Comparison of ENCODE assay signal across 19 cellular contexts in genomic region chr9:23603311-23603710, GRCh38.
A peak's percentile ranks its signal among the peaks of the same experiment; 100 is the strongest.
DNase-seq lines count a peak whose midpoint lies in the region; ATAC-seq and TF ChIP-seq lines count a peak whose summit lies in the region.
"Had no signal": no experiment of that assay in that cellular context is flagged by ENCODE, and none has a peak within 500 bp of the region (broad histone marks: within the 10 kb centered on the region; RNA-seq: fewer than 3 reads in every experiment).

No MANE protein-coding gene starts in this region.

- TF ChIP-seq CTCF in epithelial cell of esophagus (IDR thresholded peaks at IDR 0.05; ENCODE audit: insufficient read depth, low read depth, low read length, missing control alignments), result no peak
- no peak for TF ChIP-seq CTCF in CD8-positive, alpha-beta T cell (IDR thresholded peaks at IDR 0.05)

- no CpG with 5 or more reads among the region's 7 CpGs for WGBS in trophoblast cell (ENCODE audit: extremely low coverage, insufficient coverage, insufficient read length)

- H2AFZ ChIP-seq in trophoblast cell (ENCODE audit: insufficient read depth, low read length, poor library complexity), result no peak overlapping the region
- H2AFZ ChIP-seq: GM23338 had no signal

- H3K9ac ChIP-seq in BLaER1, result no peak overlapping the region
- no peak overlapping the region for H3K9ac ChIP-seq in trophoblast cell (ENCODE audit: low read length)

- H3K4me3 Mint-ChIP-seq in CD8-positive, alpha-beta T cell, result no peak overlapping the region
- H3K4me3 Mint-ChIP-seq: CD14-positive monocyte; CD4-positive, alpha-beta memory T cell; GM23338 had no signal

- H3K79me1 ChIP-seq in trophoblast cell (ENCODE audit: low read length), result no peaks in the 10 kb centered on the region

- H2AK5ac ChIP-seq in trophoblast cell (ENCODE audit: low read length), result no peak overlapping the region

- H4K20me1 ChIP-seq in BLaER1, result no peaks in the 10 kb centered on the region

- H3K9me3 ChIP-seq in BLaER1 (no peaks in the 10 kb centered on the region), trophoblast cell (ENCODE audit: insufficient read depth, low read depth, low read length) (no peaks in the 10 kb centered on the region)
- no peaks in the 10 kb centered on the region for H3K9me3 ChIP-seq in CD8-positive, alpha-beta T cell (ENCODE audit: low read length)
- H3K9me3 ChIP-seq: A549 had no signal

- POLR2A ChIA-PET in CD8-positive, alpha-beta T cell (lab: Charles Lee), result no interaction called here

- H4K8ac ChIP-seq in trophoblast cell (ENCODE audit: low read depth, low read length), result no peak overlapping the region

- no peak overlapping the region for H2BK12ac ChIP-seq in trophoblast cell (ENCODE audit: low read length)

- intact Hi-C loops in CD8-positive, alpha-beta T cell (cut with DNase I, micrococcal nuclease), result no loop called here

- H3K79me2 ChIP-seq in trophoblast cell (ENCODE audit: control insufficient read depth, insufficient read depth, low read length, poor library complexity), result no peaks in the 10 kb centered on the region

- peak; percentile 24 for DNase-seq in RKO (ENCODE audit: low spot score)
- DNase-seq in epithelial cell of esophagus (ENCODE audit: low read depth), result peak; percentile 50
- DNase-seq in trophoblast cell, result peak; percentile 6 to 64
- no peak for DNase-seq in cerebellum (ENCODE audit: low spot score)
- no peak for DNase-seq in CD8-positive, alpha-beta T cell
- no peak for DNase-seq in nucleus accumbens (lab: John Stamatoyannopoulos, UW)
- DNase-seq: AML-193; Calu3; CD4-positive, alpha-beta memory T cell; DMS79 treated with DMSO at 0.1 percent for 48 hours; GF-D8; HCEC 1CT; IMR-90 had no signal

- peaks cover 5% of the 10 kb centered on the region for H3K9me3 Mint-ChIP-seq in CD8-positive, alpha-beta T cell
- H3K9me3 Mint-ChIP-seq: GM23338 had no signal

- H3K4me1 ChIP-seq in BLaER1 (peaks cover 14% of the 10 kb centered on the region), trophoblast cell (ENCODE audit: control insufficient read depth in 1 of 2, insufficient read depth in 2 of 2, low read length in 2 of 2) (no peaks in the 10 kb centered on the region)
- H3K4me1 ChIP-seq in CD8-positive, alpha-beta T cell (ENCODE audit: insufficient read depth, low read length), result no peaks in the 10 kb centered on the region
- H3K4me1 ChIP-seq: A549 had no signal

- H3K4me1 Mint-ChIP-seq in CD8-positive, alpha-beta T cell (ENCODE audit: low read depth), result no peaks in the 10 kb centered on the region
- H3K4me1 Mint-ChIP-seq: CD14-positive monocyte; CD4-positive, alpha-beta memory T cell had no signal

- H3K36me3 Mint-ChIP-seq in CD8-positive, alpha-beta T cell, result no peaks in the 10 kb centered on the region
- H3K36me3 Mint-ChIP-seq: CD14-positive monocyte; CD4-positive, alpha-beta memory T cell had no signal

- H3K4me2 ChIP-seq in BLaER1 (0 out of 2 replicates have a peak overlapping the region, but pooled peaks have one; percentile 16), trophoblast cell (ENCODE audit: low read length) (no peak overlapping the region)
- H3K4me2 ChIP-seq: A549, GM23338 had no signal

- H3K23ac ChIP-seq in trophoblast cell (ENCODE audit: low read length), result no peak overlapping the region

- H3K27ac Mint-ChIP-seq in CD8-positive, alpha-beta T cell, result no peak overlapping the region
- H3K27ac Mint-ChIP-seq: CD14-positive monocyte; CD4-positive, alpha-beta memory T cell; GM23338 had no signal

- H3K4ac ChIP-seq in trophoblast cell (ENCODE audit: low read depth, low read length), result no peak overlapping the region

- no peaks in the 10 kb centered on the region for H3K27me3 Mint-ChIP-seq in CD8-positive, alpha-beta T cell (ENCODE audit: low read depth)
- H3K27me3 Mint-ChIP-seq: CD4-positive, alpha-beta memory T cell had no signal

- no peak overlapping the region for H3K4me3 ChIP-seq in BLaER1
- H3K4me3 ChIP-seq in epithelial cell of esophagus (ENCODE audit: low read length), result no peak overlapping the region
- H3K4me3 ChIP-seq in trophoblast cell (ENCODE audit: low read depth, low read length), result no peak overlapping the region
- H3K4me3 ChIP-seq in CD8-positive, alpha-beta T cell (ENCODE audit: low read depth, low read length), result no peak overlapping the region
- H3K4me3 ChIP-seq: A549, GM23338, K562 had no signal

- H2BK5ac ChIP-seq in trophoblast cell (ENCODE audit: low read depth, low read length, poor library complexity), result no peak overlapping the region

- ATAC-seq in CD8-positive, alpha-beta T cell, result no peak
- ATAC-seq: A549, GM23338, K562 had no signal

- no peak overlapping the region for H3K18ac ChIP-seq in trophoblast cell (ENCODE audit: low read length)

- H3K36me3 ChIP-seq in BLaER1 (no peaks in the 10 kb centered on the region), trophoblast cell (ENCODE audit: control insufficient read depth in 1 of 2, insufficient read depth in 2 of 2, low read length in 2 of 2) (peaks cover 0 to 6% of the 10 kb centered on the region in 2 experiments)
- H3K36me3 ChIP-seq in CD8-positive, alpha-beta T cell (ENCODE audit: insufficient read depth, low read length), result no peaks in the 10 kb centered on the region

- CTCF ChIA-PET in CD8-positive, alpha-beta T cell (lab: Charles Lee), result no interaction called here

- H2BK120ac ChIP-seq in trophoblast cell (ENCODE audit: insufficient read depth, low read length, poor library complexity), result no peak overlapping the region

- H4K91ac ChIP-seq in trophoblast cell (ENCODE audit: low read depth, low read length), result no peak overlapping the region

- H3K27me3 ChIP-seq in BLaER1 (no peaks in the 10 kb centered on the region), trophoblast cell (ENCODE audit: insufficient read depth, low read length) (no peaks in the 10 kb centered on the region)
- no peaks in the 10 kb centered on the region for H3K27me3 ChIP-seq in CD8-positive, alpha-beta T cell (ENCODE audit: insufficient read depth, low read length)

- H3K27ac ChIP-seq in BLaER1 (no peak overlapping the region), trophoblast cell (ENCODE audit: low read depth, low read length) (no peak overlapping the region)
- no peak overlapping the region for H3K27ac ChIP-seq in CD8-positive, alpha-beta T cell (ENCODE audit: low read depth, low read length)
- H3K27ac ChIP-seq: 22Rv1, A549 had no signal

- no peak overlapping the region for H3K14ac ChIP-seq in trophoblast cell (ENCODE audit: low read length)

- H4K12ac ChIP-seq in trophoblast cell (ENCODE audit: low read depth, low read length), result no peak overlapping the region

Comparison
In these comparisons a context has a peak if more than half of its experiments do, and no peak if none do; other contexts are left out.
1. DNase-seq: peak in RKO (single experiment), epithelial cell of esophagus (single experiment) and trophoblast cell (2 of 2); none in cerebellum (single experiment), CD8-positive, alpha-beta T cell (0 of 7) and nucleus accumbens (0 of 56).